In genomic region chr12:102093319-102093718, GRCh38 we compare ENCODE assay signal across 21 cellular contexts. TPM values are rescaled to one million over a fixed set of nuclear protein-coding genes. Genes with fewer than 3 reads are reported as not detected.
DNase-seq lines count a peak whose midpoint lies in the region; ATAC-seq and TF ChIP-seq lines count a peak whose summit lies in the region.
"Had no signal": no experiment of that assay in that cellular context is flagged by ENCODE, and none has a peak within 500 bp of the region (broad histone marks: within the 10 kb centered on the region; RNA-seq: fewer than 3 reads in every experiment).

No MANE protein-coding gene starts in this region.

- intact Hi-C loops in spleen (cut with DNase I; ENCODE audit: low total_unique reads) (no loop called here), head of caudate nucleus (cut with DNase I) (no loop called here), left cardiac atrium (cut with DNase I) (loop anchor here in 1 of 2 donors (10.0 kb wide), 1 partner anchor 671 kb away; no protein-coding TSS in a partner anchor)

- no peaks in the 10 kb centered on the region for H3K4me1 ChIP-seq in spleen

- H3K27me3 ChIP-seq in BJ (ENCODE audit: control insufficient read depth, insufficient read depth, low read length) (no peaks in the 10 kb centered on the region), spleen (replicated peaks in 1 of 7) (no peaks in the 10 kb centered on the region)
- H3K27me3 ChIP-seq: heart left ventricle had no signal

- TF ChIP-seq POLR2A in spleen (IDR thresholded peaks at IDR 0.05), result no peak

- CTCF ChIA-PET in BJ (lab: Yijun Ruan, JAX), result interaction anchor here (0.7 to 1.1 kb wide), 3 partner anchors 148 to 718 kb away, joined by 3 to 4 read pairs (median 3); no protein-coding TSS in a partner anchor

- H3K36me3 ChIP-seq in BJ (ENCODE audit: control insufficient read depth, insufficient read depth, low read length) (no peaks in the 10 kb centered on the region), spleen (peaks cover 0 to 56% (median 9%) of the 10 kb centered on the region in 6 donors)

- H3K27ac ChIP-seq in spleen, result no peak overlapping the region
- H3K27ac ChIP-seq: heart left ventricle, PC-9, VCaP had no signal

- no peak for TF ChIP-seq CTCF in BJ (IDR thresholded peaks at IDR 0.05; ENCODE audit: insufficient read depth, low read depth, low read length)
- no peak for TF ChIP-seq CTCF in fibroblast of mammary gland (conservative IDR thresholded peaks at IDR 0.05; ENCODE audit: control insufficient read depth, insufficient read depth, low read depth, low read length)
- no peak for TF ChIP-seq CTCF in spleen (IDR thresholded peaks at IDR 0.05 in 8 of 11, conservative IDR thresholded peaks at IDR 0.05 in 3 of 11)

- H3K9me3 ChIP-seq in spleen, result peaks cover 0 to 7% (median 0%) of the 10 kb centered on the region in 8 donors
- H3K9me3 ChIP-seq: heart left ventricle, mucosa of descending colon had no signal

- ATAC-seq in SK-N-SH treated with all-trans-retinoic acid at 6 μM for 48 hours, result peak; percentile 74
- no peak for ATAC-seq in left cardiac atrium
- ATAC-seq: heart left ventricle, mucosa of descending colon had no signal

- POLR2A ChIA-PET in BJ (lab: Charles Lee), result interaction anchor here (0.5 kb wide), 1 partner anchor 144 kb away, joined by 3 read pairs; no protein-coding TSS in a partner anchor

- H3K4me3 ChIP-seq in BJ (ENCODE audit: low read depth, low read length), result no peak overlapping the region
- no peak overlapping the region for H3K4me3 ChIP-seq in fibroblast of mammary gland (ENCODE audit: control insufficient read depth, low read depth, low read length)
- H3K4me3 ChIP-seq in spleen, result no peak overlapping the region
- H3K4me3 ChIP-seq: heart left ventricle, mucosa of descending colon, PC-9 had no signal

- DNase-seq in BJ (ENCODE audit: low read depth) (peak; percentile 12), fibroblast of mammary gland (ENCODE audit: low read depth) (peak; percentile 37), non-pigmented ciliary epithelial cell (ENCODE audit: low read depth) (peak; percentile 17), spleen (no peak), head of caudate nucleus (no peak), left cardiac atrium (no peak), NCI-H748 treated with DMSO at 0.1 percent for 48 hours (lab: John Stamatoyannopoulos, UW) (no peak)
- DNase-seq: activated CD4-positive, alpha-beta T cell treated with anti-CD3 and anti-CD28 coated beads, Interleukin-2, amount 50 U/mL, for 1 hour; activated effector memory CD4-positive, alpha-beta T cell treated with anti-CD3 and anti-CD28 coated beads, Interleukin-2, amount 50 U/mL, for 16 hours; erythroblast; GDM1; heart left ventricle; KG1; mucosa of descending colon; NCI-H187 treated with DMSO at 0.1 percent for 48 hours; NCI-H2227 treated with DMSO at 0.1 percent for 48 hours; PC-9; stimulated activated CD8-positive, alpha-beta memory T cell treated with anti-CD3 and anti-CD28 coated beads, Interleukin-4, amount 100 ng/mL, for 48 hours; T-helper 2 cell had no signal

TF ChIP-seq in SK-N-SH treated with all-trans-retinoic acid at 6 μM for 48 hours, 23 proteins besides CTCF, POLR2A, EP300 and RAD21:
- peak; percentile 75 for TF ChIP-seq ISL1 (CRISPR knock-in tag; IDR thresholded peaks at IDR 0.05)
- no peak for TF ChIP-seq ZNF565 (CRISPR knock-in tag; conservative IDR thresholded peaks at IDR 0.05; ENCODE audit: low read depth)

RNA-seq across cellular contexts. Expression of gene NUP37, which starts 26.6 kb away (rescaled TPM):
- 22.6 and 46.2 TPM in 2 replicates for polyA plus RNA-seq in BJ (2011; rRNA removed)
- polyA minus RNA-seq in BJ (2011; rRNA and poly(A)+ RNA removed), result 7.2 and 8.9 TPM in 2 replicates
- total RNA-seq in spleen, result 10 to 100 TPM; 14.8 to 26.5 (median 19.2) TPM
- 10 to 100 TPM; 11.2 to 23.0 (median 18.1) TPM for polyA plus RNA-seq in spleen
- 10 to 100 TPM; 14.8 to 16.5 TPM for total RNA-seq in left cardiac atrium

RNA-seq across cellular contexts. Expression of gene PARPBP, which starts 26.7 kb away (rescaled TPM):
- 3.9 and 6.4 TPM in 2 replicates for polyA plus RNA-seq in BJ (2011; rRNA removed)
- polyA minus RNA-seq in BJ (2011; rRNA and poly(A)+ RNA removed), result 2.4 and 2.7 TPM in 2 replicates
- total RNA-seq in spleen, result 1 to 10 TPM; 2.9 to 7.7 (median 5.8) TPM
- 1 to 10 TPM; 3.0 to 4.8 (median 3.3) TPM for polyA plus RNA-seq in spleen
- 1 to 10 TPM in 1 of 2 donors, under 1 TPM in 1; 0.81 to 1.2 TPM for total RNA-seq in left cardiac atrium

RNA-seq across cellular contexts. Expression of gene WASHC3, which starts 31.5 kb away (rescaled TPM):
- polyA plus RNA-seq in BJ (2011; rRNA removed) (34.5 and 66.9 TPM in 2 replicates), spleen (10 to 100 TPM; 30.2 to 47.9 (median 33.5) TPM)
- polyA minus RNA-seq in BJ (2011; rRNA and poly(A)+ RNA removed), result 11.8 and 16.9 TPM in 2 replicates
- total RNA-seq in spleen (10 to 100 TPM; 36.6 to 77.7 (median 49.6) TPM), left cardiac atrium (10 to 100 TPM; 31.8 to 39.4 TPM)

Comparison
In these comparisons a context has a peak if more than half of its experiments do, and no peak if none do; other contexts are left out.
1. DNase-seq: peak in BJ (single experiment), fibroblast of mammary gland (single experiment) and non-pigmented ciliary epithelial cell (single experiment); none in spleen (single experiment), head of caudate nucleus (0 of 42), left cardiac atrium (single experiment) and NCI-H748 treated with DMSO at 0.1 percent for 48 hours (single experiment).